In genomic region chr13:78601124-78601885, GRCh38 we compare ENCODE assay signal across 10 cellular contexts. TPM values are rescaled to one million over a fixed set of nuclear protein-coding genes. Genes with fewer than 3 reads are reported as not detected.
A peak's percentile ranks its signal among the peaks of the same experiment; 100 is the strongest.
DNase-seq lines count a peak whose midpoint lies in the region; ATAC-seq, FAIRE-seq and TF ChIP-seq lines count a peak whose summit lies in the region.
"Had no signal": no experiment of that assay in that cellular context is flagged by ENCODE, and none has a peak within 500 bp of the region (broad histone marks: within the 10 kb centered on the region; RNA-seq: fewer than 3 reads in every experiment).

No MANE protein-coding gene starts in this region.

- no peak for FAIRE-seq in HTR-8/SVneo (lab: Jason Lieb, UNC)

- peaks cover 1% of the 10 kb centered on the region for H3K36me3 Mint-ChIP-seq in IgD-negative memory B cell
- no peaks in the 10 kb centered on the region for H3K36me3 Mint-ChIP-seq in nephron progenitor cell (ENCODE audit: low read depth)

- peaks cover 9% of the 10 kb centered on the region for H3K4me1 ChIP-seq in ectodermal cell (ENCODE audit: control insufficient read depth, insufficient read depth, low read length)

- DNase-seq in ELF-1 (ENCODE audit: low read depth, low spot score) = peak; percentile 39
- DNase-seq in nephron progenitor cell = no peak
- DNase-seq in MG63 = no peak
- DNase-seq in HTR-8/SVneo (ENCODE audit: insufficient read length, low spot score) = no peak
- DNase-seq: brain microvascular endothelial cell, HFFc6 had no signal

- ATAC-seq in GM21423 (IDR thresholded peaks at IDR 0.05; ENCODE audit: unreplicated experiment) (no peak), HG03457 (IDR thresholded peaks at IDR 0.05; ENCODE audit: unreplicated experiment) (no peak)

- H3K27ac ChIP-seq in ectodermal cell (ENCODE audit: insufficient read depth, low read depth, low read length, poor library complexity, severe bottlenecking) = no peak overlapping the region
- H3K27ac ChIP-seq: brain microvascular endothelial cell had no signal

- TF ChIP-seq CTCF in nephron progenitor cell (IDR thresholded peaks at IDR 0.05) = no peak

- H3K4me3 Mint-ChIP-seq in IgD-negative memory B cell (peak overlapping the region; percentile 50 to 86 (median 81)), nephron progenitor cell (peak overlapping the region; percentile 54)
- H3K4me3 Mint-ChIP-seq: HFFc6 had no signal

- no peaks in the 10 kb centered on the region for H3K36me3 ChIP-seq in ectodermal cell (ENCODE audit: control insufficient read depth, insufficient read depth, low read length)
- H3K36me3 ChIP-seq in MG63 = no peaks in the 10 kb centered on the region
- H3K36me3 ChIP-seq: brain microvascular endothelial cell had no signal

- H3K27me3 ChIP-seq in ectodermal cell (ENCODE audit: control insufficient read depth, insufficient read depth, low read length, poor library complexity, severe bottlenecking) (peaks cover 98% of the 10 kb centered on the region), MG63 (peaks cover 86% of the 10 kb centered on the region)

- H3K4me1 Mint-ChIP-seq in IgD-negative memory B cell = peaks cover 23 to 29% (median 23%) of the 10 kb centered on the region in 3 donors
- peaks cover 20% of the 10 kb centered on the region for H3K4me1 Mint-ChIP-seq in nephron progenitor cell

- H3K27ac Mint-ChIP-seq in IgD-negative memory B cell (peak overlapping the region; percentile 91 to 93 (median 92)), nephron progenitor cell (no peak overlapping the region)
- H3K27ac Mint-ChIP-seq: HFFc6 had no signal

- peaks cover 0 to 10% (median 0%) of the 10 kb centered on the region in 3 donors for H3K9me3 Mint-ChIP-seq in IgD-negative memory B cell
- H3K9me3 Mint-ChIP-seq in nephron progenitor cell = no peaks in the 10 kb centered on the region
- H3K9me3 Mint-ChIP-seq: HFFc6 had no signal

- H3K27me3 Mint-ChIP-seq in IgD-negative memory B cell (peaks cover 71% of the 10 kb centered on the region), nephron progenitor cell (ENCODE audit: low read depth, poor library complexity) (peaks cover 97% of the 10 kb centered on the region)

- WGBS in ectodermal cell, 2 experiments = 1% methylated on average over 60 of the region's 61 CpGs

- H3K9me3 ChIP-seq in ectodermal cell (ENCODE audit: control insufficient read depth, low read length) (no peaks in the 10 kb centered on the region), MG63 (no peaks in the 10 kb centered on the region)

- H3K4me3 ChIP-seq in ectodermal cell (ENCODE audit: insufficient read depth, low read depth, low read length) = peak overlapping the region; percentile 41
- no peak overlapping the region for H3K4me3 ChIP-seq in MG63

RNA-seq across cellular contexts. Expression of gene POU4F1, which starts 2.0 kb away (rescaled TPM):
- not detected for polyA plus RNA-seq in IgD-negative memory B cell
- polyA plus RNA-seq in ectodermal cell (2013, experiment 1 of 4) = 60.7 TPM
- polyA plus RNA-seq in ectodermal cell (2013, experiment 2 of 4) = 96.6 TPM
- polyA plus RNA-seq in ectodermal cell (2013, experiment 3 of 4) = 70.1 TPM
- polyA plus RNA-seq in ectodermal cell (2013, experiment 4 of 4) = 85.4 TPM
- total RNA-seq in MG63 (2014; rRNA removed; shearing (Covaris generic); ENCODE audit: low replicate concordance) = not detected in 2 replicates
- total RNA-seq: HFFc6 had no signal

RNA-seq across cellular contexts. Expression of gene OBI1, which starts 57.6 kb away (rescaled TPM):
- polyA plus RNA-seq in IgD-negative memory B cell = 9.8 TPM
- polyA plus RNA-seq in ectodermal cell (2013, experiment 1 of 4) = 30.2 TPM
- polyA plus RNA-seq in ectodermal cell (2013, experiment 2 of 4) = 32.5 TPM
- polyA plus RNA-seq in ectodermal cell (2013, experiment 3 of 4) = 23.9 TPM
- 24.0 TPM for polyA plus RNA-seq in ectodermal cell (2013, experiment 4 of 4)
- 4.8 and 13.0 TPM in 2 replicates for total RNA-seq in MG63 (2014; rRNA removed; shearing (Covaris generic); ENCODE audit: low replicate concordance)
